In the genomic region with DNA sequence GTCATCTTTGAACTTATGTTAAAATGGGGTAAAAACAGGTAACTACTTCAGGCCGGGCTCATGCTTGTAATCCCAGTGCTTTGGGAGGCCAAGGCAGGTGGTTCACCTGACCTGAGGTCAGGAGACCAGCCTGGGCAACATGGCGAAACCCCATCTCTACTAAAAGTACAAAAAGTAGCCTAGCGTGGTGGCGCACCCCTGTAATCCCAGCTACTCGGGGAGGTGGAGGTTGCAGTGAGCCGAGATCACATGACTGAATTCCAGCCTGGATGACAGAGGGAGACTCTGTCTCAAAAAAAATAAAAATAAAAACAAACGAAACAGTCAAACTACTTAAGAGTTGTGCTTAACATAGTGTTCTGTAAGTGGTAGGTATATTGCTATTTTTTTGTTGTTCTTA, we compare ENCODE assay signal across 8 cellular contexts. TPM values are rescaled to one million over a fixed set of nuclear protein-coding genes. Genes with fewer than 3 reads are reported as not detected.
DNase-seq lines count a peak whose midpoint lies in the region; ATAC-seq and TF ChIP-seq lines count a peak whose summit lies in the region.

No MANE protein-coding gene starts in this region.

- no peak overlapping the region for H2AFZ ChIP-seq in PC-9

- H3K36me3 Mint-ChIP-seq in CD8-positive, alpha-beta memory T cell = peaks cover 0 to 74% (median 17%) of the 10 kb centered on the region in 3 donors
- peaks cover 9% of the 10 kb centered on the region for H3K36me3 Mint-ChIP-seq in osteocyte (ENCODE audit: unreplicated experiment)

- peak overlapping the region; percentile 70 for H3K4me2 ChIP-seq in PC-9

- CTCF ChIA-PET in CD8-positive, alpha-beta memory T cell (lab: Charles Lee) = no interaction called here
- CTCF ChIA-PET in PC-9 (lab: Charles Lee) = no interaction called here

- H3F3A ChIP-seq in PC-9 (ENCODE audit: insufficient read depth, low read depth) = peaks cover 5% of the 10 kb centered on the region; the same call in 1 of the 2 replicates

- H3K4me1 ChIP-seq in CD8-positive, alpha-beta memory T cell (ENCODE audit: insufficient read depth, low read length) = peaks cover 35% of the 10 kb centered on the region
- H3K4me1 ChIP-seq in PC-9 (replicated peaks; ENCODE audit: insufficient read depth) = peaks cover 4% of the 10 kb centered on the region; the same call in 1 of the 2 replicates

- H4K20me1 ChIP-seq in PC-9 (ENCODE audit: insufficient read depth) = peaks cover 55% of the 10 kb centered on the region

- H3K4me1 Mint-ChIP-seq in CD8-positive, alpha-beta memory T cell = peaks cover 51 to 72% (median 66%) of the 10 kb centered on the region in 3 donors
- peaks cover 50% of the 10 kb centered on the region for H3K4me1 Mint-ChIP-seq in osteocyte (ENCODE audit: unreplicated experiment)

- H3K4me3 ChIP-seq in CD8-positive, alpha-beta memory T cell (ENCODE audit: low read length) = peak overlapping the region; percentile 84
- peak overlapping the region; percentile 69; the same call in 1 of the 2 replicates for H3K4me3 ChIP-seq in PC-9
- peak overlapping the region; percentile 94 for H3K4me3 ChIP-seq in epithelial cell of proximal tubule (ENCODE audit: low read depth, low read length)

- intact Hi-C loops in PC-9 (cut with micrococcal nuclease; ENCODE audit: unreplicated experiment) = no loop called here

- H3K4me3 Mint-ChIP-seq in CD8-positive, alpha-beta memory T cell = peak overlapping the region; percentile 88 to 99 (median 98)
- H3K4me3 Mint-ChIP-seq in osteocyte (ENCODE audit: unreplicated experiment) = peak overlapping the region; percentile 82

- no TSS peak for BruUV-seq in PC-9 (replicated peaks; lab: Mats Ljungman, UMichigan)

- H3K27me3 ChIP-seq in CD8-positive, alpha-beta memory T cell (ENCODE audit: insufficient read depth, low read length, poor library complexity, severe bottlenecking) = no peaks in the 10 kb centered on the region
- no peaks in the 10 kb centered on the region for H3K27me3 ChIP-seq in PC-9 (ENCODE audit: insufficient read depth, low read depth)

- H3K9me3 ChIP-seq in CD8-positive, alpha-beta memory T cell (ENCODE audit: low read length) = no peaks in the 10 kb centered on the region
- no peaks in the 10 kb centered on the region for H3K9me3 ChIP-seq in PC-9 (ENCODE audit: insufficient read depth, low read depth)

- no peaks in the 10 kb centered on the region for H3K9me2 ChIP-seq in PC-9 (ENCODE audit: insufficient read depth)

- H3K27ac Mint-ChIP-seq in CD8-positive, alpha-beta memory T cell = peak overlapping the region; percentile 92 to 100 (median 100)
- H3K27ac Mint-ChIP-seq in osteocyte (ENCODE audit: unreplicated experiment) = no peak overlapping the region

- peaks cover 0 to 6% (median 5%) of the 10 kb centered on the region in 5 donors for H3K9me3 Mint-ChIP-seq in CD8-positive, alpha-beta memory T cell
- peaks cover 4% of the 10 kb centered on the region for H3K9me3 Mint-ChIP-seq in osteocyte (ENCODE audit: unreplicated experiment)

- H3K27ac ChIP-seq in CD8-positive, alpha-beta memory T cell (ENCODE audit: low read depth, low read length) = peak overlapping the region; percentile 2
- H3K27ac ChIP-seq in PC-9 = no peak overlapping the region

- no peak for TF ChIP-seq CTCF in PC-9 (conservative IDR thresholded peaks at IDR 0.05)
- no peak for TF ChIP-seq CTCF in epithelial cell of proximal tubule (conservative IDR thresholded peaks at IDR 0.05; ENCODE audit: low read depth, low read length)
- no peak for TF ChIP-seq CTCF in osteocyte (IDR thresholded peaks at IDR 0.05)

- no peak for DNase-seq in CD8-positive, alpha-beta memory T cell
- DNase-seq in PC-9 = no peak
- DNase-seq in epithelial cell of proximal tubule (ENCODE audit: low read depth) = no peak
- no peak for DNase-seq in osteocyte (ENCODE audit: extremely low spot score, unreplicated experiment)
- DNase-seq in HuH-7 (ENCODE audit: low spot score) = no peak
- no peak for DNase-seq in NCI-H1436 treated with DMSO at 0.1 percent for 48 hours (lab: John Stamatoyannopoulos, UW)
- DNase-seq in stimulated activated CD4-positive, alpha-beta T cell treated with anti-CD3 and anti-CD28 coated beads, Interleukin-12 subunit alpha, Interleukin-12 subunit beta, amount 100 ng/mL, for 4 hours = no peak

- no peak for ATAC-seq in GM21786 (IDR thresholded peaks at IDR 0.05; ENCODE audit: unreplicated experiment)

- H3K36me3 ChIP-seq in CD8-positive, alpha-beta memory T cell (ENCODE audit: insufficient read depth, low read length) = peaks cover 14% of the 10 kb centered on the region
- H3K36me3 ChIP-seq in PC-9 (ENCODE audit: low read depth) = no peaks in the 10 kb centered on the region

- POLR2A ChIA-PET in CD8-positive, alpha-beta memory T cell (lab: Charles Lee) = no interaction called here
- POLR2A ChIA-PET in PC-9 (lab: Charles Lee; ENCODE audit: unreplicated experiment) = no interaction called here

- H3K27me3 Mint-ChIP-seq in CD8-positive, alpha-beta memory T cell = peaks cover 0 to 25% of the 10 kb centered on the region in 2 donors
- no peaks in the 10 kb centered on the region for H3K27me3 Mint-ChIP-seq in osteocyte (ENCODE audit: unreplicated experiment)

- peaks cover 71% of the 10 kb centered on the region for H3K79me2 ChIP-seq in PC-9 (ENCODE audit: low read depth)

RNA-seq across cellular contexts. Expression of gene DDX3X, which starts 2.5 kb away (rescaled TPM):
- 100 to 1,000 TPM; 354 to 357 TPM for total RNA-seq in CD8-positive, alpha-beta memory T cell
- 240 TPM for polyA plus RNA-seq in CD8-positive, alpha-beta memory T cell
- 130 and 158 TPM in 2 replicates for total RNA-seq in PC-9 (2021)
- 87.6 and 202 TPM in 2 replicates for total RNA-seq in epithelial cell of proximal tubule
- 212 and 215 TPM in 2 replicates for total RNA-seq in osteocyte
